In genomic region chr11:122201126-122201525, GRCh38 we compare ENCODE assay signal across 3 cellular contexts.
TF ChIP-seq lines count a peak whose summit lies in the region.

No MANE protein-coding gene starts in this region.

TF ChIP-seq in SK-N-SH, 30 proteins besides CTCF, POLR2A, EP300 and RAD21 (continued from another document):
- no peak for TF ChIP-seq GATA2 (CRISPR knock-in tag; IDR thresholded peaks at IDR 0.05)
- TF ChIP-seq, protein P1, sequence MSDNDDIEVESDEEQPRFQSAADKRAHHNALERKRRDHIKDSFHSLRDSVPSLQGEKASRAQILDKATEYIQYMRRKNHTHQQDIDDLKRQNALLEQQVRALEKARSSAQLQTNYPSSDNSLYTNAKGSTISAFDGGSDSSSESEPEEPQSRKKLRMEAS (IDR thresholded peaks at IDR 0.05; ENCODE audit: low read depth), result no peak; the same call in 1 of the 2 replicates
- TF ChIP-seq REST (IDR thresholded peaks at IDR 0.05; ENCODE audit: low read depth, low read length), result no peak
- no peak for TF ChIP-seq RCOR1 (IDR thresholded peaks at IDR 0.05; ENCODE audit: low read length)
- TF ChIP-seq, protein P2, sequence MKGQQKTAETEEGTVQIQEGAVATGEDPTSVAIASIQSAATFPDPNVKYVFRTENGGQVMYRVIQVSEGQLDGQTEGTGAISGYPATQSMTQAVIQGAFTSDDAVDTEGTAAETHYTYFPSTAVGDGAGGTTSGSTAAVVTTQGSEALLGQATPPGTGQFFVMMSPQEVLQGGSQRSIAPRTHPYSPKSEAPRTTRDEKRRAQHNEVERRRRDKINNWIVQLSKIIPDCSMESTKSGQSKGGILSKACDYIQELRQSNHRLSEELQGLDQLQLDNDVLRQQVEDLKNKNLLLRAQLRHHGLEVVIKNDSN (IDR thresholded peaks at IDR 0.05; ENCODE audit: borderline replicate concordance, low read depth), result no peak

TF ChIP-seq in SK-N-SH treated with all-trans-retinoic acid at 6 μM for 48 hours, 23 proteins besides CTCF, POLR2A, EP300 and RAD21 (continued from another document):
- TF ChIP-seq PATZ1 (CRISPR knock-in tag; IDR thresholded peaks at IDR 0.05; ENCODE audit: borderline replicate concordance), result no peak
- no peak for TF ChIP-seq PPARA (CRISPR knock-in tag; IDR thresholded peaks at IDR 0.05; ENCODE audit: borderline replicate concordance)
- TF ChIP-seq ZFP3 (CRISPR knock-in tag; IDR thresholded peaks at IDR 0.05), result no peak
- no peak for TF ChIP-seq ZNF565 (CRISPR knock-in tag; conservative IDR thresholded peaks at IDR 0.05; ENCODE audit: low read depth)
- TF ChIP-seq, protein P3, sequence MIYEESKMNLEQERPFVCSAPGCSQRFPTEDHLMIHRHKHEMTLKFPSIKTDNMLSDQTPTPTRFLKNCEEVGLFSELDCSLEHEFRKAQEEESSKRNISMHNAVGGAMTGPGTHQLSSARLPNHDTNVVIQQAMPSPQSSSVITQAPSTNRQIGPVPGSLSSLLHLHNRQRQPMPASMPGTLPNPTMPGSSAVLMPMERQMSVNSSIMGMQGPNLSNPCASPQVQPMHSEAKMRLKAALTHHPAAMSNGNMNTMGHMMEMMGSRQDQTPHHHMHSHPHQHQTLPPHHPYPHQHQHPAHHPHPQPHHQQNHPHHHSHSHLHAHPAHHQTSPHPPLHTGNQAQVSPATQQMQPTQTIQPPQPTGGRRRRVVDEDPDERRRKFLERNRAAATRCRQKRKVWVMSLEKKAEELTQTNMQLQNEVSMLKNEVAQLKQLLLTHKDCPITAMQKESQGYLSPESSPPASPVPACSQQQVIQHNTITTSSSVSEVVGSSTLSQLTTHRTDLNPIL (CRISPR knock-in tag; IDR thresholded peaks at IDR 0.05; ENCODE audit: low read depth), result no peak
- TF ChIP-seq TOX (CRISPR knock-in tag; IDR thresholded peaks at IDR 0.05; ENCODE audit: borderline replicate concordance), result no peak
- TF ChIP-seq CSRNP3 (CRISPR knock-in tag; IDR thresholded peaks at IDR 0.05), result no peak
- no peak for TF ChIP-seq GLIS3 (CRISPR knock-in tag; IDR thresholded peaks at IDR 0.05)
- no peak for TF ChIP-seq ZNF70 (CRISPR knock-in tag; IDR thresholded peaks at IDR 0.05)
- no peak for TF ChIP-seq TCF4 (CRISPR knock-in tag; IDR thresholded peaks at IDR 0.05; ENCODE audit: borderline replicate concordance)
- TF ChIP-seq OSR1 (CRISPR knock-in tag; IDR thresholded peaks at IDR 0.05), result no peak
- no peak for TF ChIP-seq ZC3H10 (CRISPR knock-in tag; IDR thresholded peaks at IDR 0.05)
- no peak for TF ChIP-seq TSHZ2 (CRISPR knock-in tag; IDR thresholded peaks at IDR 0.05)
- TF ChIP-seq CSDC2 (CRISPR knock-in tag; IDR thresholded peaks at IDR 0.05), result no peak
- no peak for TF ChIP-seq BACH2 (CRISPR knock-in tag; IDR thresholded peaks at IDR 0.05; ENCODE audit: borderline replicate concordance)
- no peak for TF ChIP-seq SNAI2 (CRISPR knock-in tag; IDR thresholded peaks at IDR 0.05)

TF ChIP-seq in endothelial cell of umbilical vein, 7 proteins besides CTCF, POLR2A, EP300 and RAD21 (continued from another document):
- TF ChIP-seq MYC (IDR thresholded peaks at IDR 0.05; ENCODE audit: low read depth, low read length) (no peak), GATA2 (IDR thresholded peaks at IDR 0.05; ENCODE audit: insufficient read depth, insufficient read length, low read depth, low read length) (no peak)
